Comparison of ENCODE assay signal across 18 cellular contexts in the genomic region with DNA sequence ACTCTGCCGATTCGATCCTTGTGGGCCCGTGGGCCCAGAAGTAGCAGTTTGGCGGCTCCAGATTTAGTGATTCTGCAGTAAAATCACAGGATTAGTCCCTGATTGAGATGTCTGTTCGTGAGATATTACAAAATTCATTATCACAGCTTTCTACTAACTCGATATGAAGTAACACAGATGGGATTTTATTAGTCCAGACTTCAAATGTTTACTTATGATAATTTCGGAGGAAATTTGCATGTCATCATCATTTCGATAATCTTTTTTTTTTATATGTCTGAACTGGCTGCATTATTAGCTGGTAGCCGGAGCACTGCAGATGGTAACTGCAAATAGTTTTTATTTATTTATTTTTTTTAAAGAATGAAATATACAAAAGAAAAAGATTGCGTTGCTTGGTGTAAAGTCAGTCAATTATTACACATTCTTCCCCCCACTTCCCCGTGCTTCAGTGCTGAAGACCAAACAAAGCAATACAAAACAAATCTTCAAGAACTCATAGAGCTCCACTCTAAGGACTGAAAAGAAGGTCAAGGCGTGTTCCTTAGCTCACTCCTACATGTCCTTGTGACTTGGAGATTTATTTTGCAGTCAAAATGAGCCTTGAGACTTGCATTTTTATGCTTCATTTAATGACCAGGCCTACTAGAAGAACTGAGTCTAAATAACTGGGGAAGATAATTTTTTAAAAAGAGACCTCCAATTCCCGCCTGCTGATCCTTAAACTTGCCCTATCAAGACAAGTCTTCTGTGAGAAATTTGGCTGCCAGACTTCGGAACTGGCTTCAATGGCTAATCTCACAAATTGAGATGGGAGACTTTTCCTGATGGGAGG. TPM values are rescaled to one million over a fixed set of nuclear protein-coding genes. Genes with fewer than 3 reads are reported as not detected.
DNase-seq lines count a peak whose midpoint lies in the region; ATAC-seq and TF ChIP-seq lines count a peak whose summit lies in the region.
"Had no signal": no experiment of that assay in that cellular context is flagged by ENCODE, and none has a peak within 500 bp of the region (broad histone marks: within the 10 kb centered on the region; RNA-seq: fewer than 3 reads in every experiment).

No MANE protein-coding gene starts in this region.

- no peak for TF ChIP-seq EP300 in neural cell (conservative IDR thresholded peaks at IDR 0.05; ENCODE audit: poor library complexity, severe bottlenecking)

- H3K9ac ChIP-seq in neural cell (ENCODE audit: low read length): no peak overlapping the region

- TF ChIP-seq RAD21 in neural cell (conservative IDR thresholded peaks at IDR 0.05): no peak

- no peak overlapping the region for H3K27ac ChIP-seq in neural cell (ENCODE audit: low read length)
- H3K27ac ChIP-seq: tibial artery had no signal

- H3K27me3 Mint-ChIP-seq in IgD-negative memory B cell: peaks cover 80% of the 10 kb centered on the region

- no peaks in the 10 kb centered on the region for H3K79me2 ChIP-seq in neural cell (replicated peaks; ENCODE audit: insufficient read depth, low read length)

- H3K4me2 ChIP-seq in neural cell (ENCODE audit: low read length): no peak overlapping the region

- H3K4me3 ChIP-seq in AG10803 (ENCODE audit: low read length) (peak overlapping the region; percentile 29), fibroblast of villous mesenchyme (ENCODE audit: low read depth, low read length) (peak overlapping the region; percentile 78), neural cell (ENCODE audit: low read length) (no peak overlapping the region)
- H3K4me3 ChIP-seq: lung, tibial artery had no signal

- peaks cover 2 to 15% (median 4%) of the 10 kb centered on the region in 3 donors for H3K9me3 Mint-ChIP-seq in IgD-negative memory B cell

- peaks cover 7 to 9% (median 8%) of the 10 kb centered on the region in 3 donors for H3K4me1 Mint-ChIP-seq in IgD-negative memory B cell

- H3K9me3 ChIP-seq in neural cell (ENCODE audit: low read length): no peaks in the 10 kb centered on the region
- H3K9me3 ChIP-seq: tibial artery had no signal

- no peak for ATAC-seq in HG02798 (IDR thresholded peaks at IDR 0.05; ENCODE audit: poor library complexity, unreplicated experiment)
- ATAC-seq: HCT116 had no signal

- DNase-seq in AG10803 (ENCODE audit: low read depth) (no peak), fibroblast of villous mesenchyme (ENCODE audit: low read depth) (peak; percentile 84), T-helper 9 cell (no peak), NCI-H2196 (lab: John Stamatoyannopoulos, UW; ENCODE audit: unreplicated experiment) (no peak)
- no peak for DNase-seq in effector CD4-positive, alpha-beta T cell
- DNase-seq: activated CD4-positive, alpha-beta T cell treated with anti-CD3 and anti-CD28 coated beads for 48 hours; activated T-cell treated with anti-CD3 and anti-CD28 coated beads for 4 hours; CD4-positive, alpha-beta memory T cell; NCI-H1417 treated with DMSO at 0.1 percent for 48 hours; NCI-H2227 treated with DMSO at 0.1 percent for 48 hours; small intestine; tibial artery had no signal

- TF ChIP-seq CTCF in AG10803 (conservative IDR thresholded peaks at IDR 0.05; ENCODE audit: low read length) (no peak), fibroblast of villous mesenchyme (IDR thresholded peaks at IDR 0.05; ENCODE audit: insufficient read depth, low read depth, low read length) (no peak), neural cell (IDR thresholded peaks at IDR 0.05; ENCODE audit: poor library complexity, severe bottlenecking) (no peak)

- no peaks in the 10 kb centered on the region for H3F3A ChIP-seq in neural cell (ENCODE audit: insufficient read depth, low read length, poor library complexity, severe bottlenecking)

- H4K20me1 ChIP-seq in neural cell (ENCODE audit: insufficient read depth): no peaks in the 10 kb centered on the region

- peak overlapping the region in 2 of 4 donors; percentile 6 to 61 for H3K4me3 Mint-ChIP-seq in IgD-negative memory B cell
- H3K4me3 Mint-ChIP-seq: activated naive CD4-positive, alpha-beta T cell treated with anti-CD3 and anti-CD28 coated beads, Interleukin-2, amount 50 U/mL, for 24 hours; CD4-positive, alpha-beta memory T cell had no signal

- H3K9me2 ChIP-seq in neural cell (ENCODE audit: insufficient read depth, low read length): no peaks in the 10 kb centered on the region

- H3K27ac Mint-ChIP-seq in IgD-negative memory B cell: peak overlapping the region in 2 of 3 donors; percentile 67 to 71
- H3K27ac Mint-ChIP-seq: activated naive CD4-positive, alpha-beta T cell treated with anti-CD3 and anti-CD28 coated beads, Interleukin-2, amount 50 U/mL, for 24 hours had no signal

- no peak overlapping the region for H2AFZ ChIP-seq in neural cell (ENCODE audit: low read depth, low read length)

- peaks cover 1% of the 10 kb centered on the region for H3K36me3 Mint-ChIP-seq in IgD-negative memory B cell

- peaks cover 100% of the 10 kb centered on the region for H3K27me3 ChIP-seq in neural cell (ENCODE audit: insufficient read depth, low read depth, low read length)

- H3K36me3 ChIP-seq in neural cell (ENCODE audit: insufficient read depth, low read length): no peaks in the 10 kb centered on the region
- H3K36me3 ChIP-seq: tibial artery had no signal

TF ChIP-seq in neural cell, 6 proteins besides CTCF, POLR2A, EP300 and RAD21:
- peak; percentile 6 for TF ChIP-seq POLR2AphosphoS5 (IDR thresholded peaks at IDR 0.05)
- TF ChIP-seq MXI1 (conservative IDR thresholded peaks at IDR 0.05; ENCODE audit: poor library complexity, severe bottlenecking): no peak
TF ChIP-seq in neural cell: peak in this region for 1.

RNA-seq across cellular contexts. Expression of a gene that starts 11.7 kb away (rescaled TPM):
- polyA plus RNA-seq in IgD-negative memory B cell (not detected), neural cell (not detected in 2 replicates)
- 7.8 and 25.4 TPM in 2 replicates for total RNA-seq in fibroblast of villous mesenchyme
- not detected in 2 replicates for polyA minus RNA-seq in neural cell
- total RNA-seq: CD4-positive, alpha-beta memory T cell; lung had no signal
- polyA plus RNA-seq: CD4-positive, alpha-beta memory T cell; lung had no signal
